Comparison of ENCODE assay signal across 12 cellular contexts in genomic region chr3:57594144-57594543, GRCh38. TPM values are rescaled to one million over a fixed set of nuclear protein-coding genes. Genes with fewer than 3 reads are reported as not detected.
DNase-seq lines count a peak whose midpoint lies in the region; ATAC-seq, FAIRE-seq and TF ChIP-seq lines count a peak whose summit lies in the region.
"Had no signal": no experiment of that assay in that cellular context is flagged by ENCODE, and none has a peak within 500 bp of the region (broad histone marks: within the 10 kb centered on the region; RNA-seq: fewer than 3 reads in every experiment).

No MANE protein-coding gene starts in this region.

- H3K4me2 ChIP-seq in skeletal muscle satellite cell (ENCODE audit: low read length): peak overlapping the region; percentile 87

- TF ChIP-seq POLR2A in esophagus squamous epithelium (IDR thresholded peaks at IDR 0.05): no peak

- intact Hi-C loops in activated CD4-positive, alpha-beta memory T cell treated with anti-CD3 and anti-CD28 coated beads for 36 hours (cut with micrococcal nuclease): no loop called here
- intact Hi-C loops in esophagus squamous epithelium (cut with DNase I): no loop called here

- H3K4me1 Mint-ChIP-seq in activated CD4-positive, alpha-beta memory T cell treated with anti-CD3 and anti-CD28 coated beads, Interleukin-2, amount 10 ng/mL, durations not matched to agents 7 days and 5 days: peaks cover 45% of the 10 kb centered on the region
- H3K4me1 Mint-ChIP-seq in activated CD4-positive, alpha-beta memory T cell treated with anti-CD3 and anti-CD28 coated beads for 36 hours (ENCODE audit: low read depth): peaks cover 45% of the 10 kb centered on the region
- peaks cover 23% of the 10 kb centered on the region for H3K4me1 Mint-ChIP-seq in WTC11

- DNase-seq in activated CD4-positive, alpha-beta memory T cell treated with anti-CD3 and anti-CD28 coated beads, Interleukin-2, amount 10 ng/mL, durations not matched to agents 7 days and 5 days: no peak
- no peak for DNase-seq in activated CD4-positive, alpha-beta memory T cell treated with anti-CD3 and anti-CD28 coated beads for 36 hours
- no peak for DNase-seq in WTC11 (ENCODE audit: low spot score)
- DNase-seq in fibroblast of mammary gland (ENCODE audit: low read depth): no peak
- DNase-seq in esophagus squamous epithelium (lab: John Stamatoyannopoulos, UW): no peak
- DNase-seq in pons (ENCODE audit: low spot score): no peak
- no peak for DNase-seq in HTR-8/SVneo (ENCODE audit: insufficient read length, low spot score)
- DNase-seq: heart right ventricle, NCI-H2081 treated with DMSO at 0.1 percent for 48 hours, thyroid gland had no signal

- FAIRE-seq in HTR-8/SVneo (lab: Jason Lieb, UNC): no peak
- FAIRE-seq: GM19239 had no signal

- WGBS in esophagus squamous epithelium, 2 donors: 64 to 78% methylated on average over 4 of the region's 4 CpGs

- POLR2A ChIA-PET in activated CD4-positive, alpha-beta memory T cell treated with anti-CD3 and anti-CD28 coated beads, Interleukin-2, amount 10 ng/mL, durations not matched to agents 7 days and 5 days (lab: Charles Lee): interaction anchor here (0.8 to 8.7 kb wide), 3 partner anchors 14 to 162 kb away, joined by 3 to 173 read pairs (median 6); partner anchors contain the start of genes PDE12 and SLMAP
- POLR2A ChIA-PET in activated CD4-positive, alpha-beta memory T cell treated with anti-CD3 and anti-CD28 coated beads for 36 hours (lab: Charles Lee): interaction anchor here (0.6 kb wide), 1 partner anchor 211 kb away, joined by 4 read pairs; no protein-coding TSS in a partner anchor
- POLR2A ChIA-PET in WTC11 (lab: Charles Lee): no interaction called here

- H3K27me3 ChIP-seq in skeletal muscle satellite cell (ENCODE audit: control insufficient read depth, insufficient read depth, low read length): no peaks in the 10 kb centered on the region
- H3K27me3 ChIP-seq in esophagus squamous epithelium: no peaks in the 10 kb centered on the region
- H3K27me3 ChIP-seq: heart right ventricle, thyroid gland had no signal

- peak overlapping the region; percentile 99 for H3K9ac ChIP-seq in skeletal muscle satellite cell (ENCODE audit: low read depth, low read length)

- H3K4me1 ChIP-seq in skeletal muscle satellite cell (ENCODE audit: control insufficient read depth, insufficient read depth, low read length) (peaks cover 32% of the 10 kb centered on the region), esophagus squamous epithelium (peaks cover 3 to 54% (median 40%) of the 10 kb centered on the region in 3 donors)

- no peaks in the 10 kb centered on the region for H3K9me3 ChIP-seq in skeletal muscle satellite cell (replicated peaks; ENCODE audit: low read length)
- H3K9me3 ChIP-seq in esophagus squamous epithelium: no peaks in the 10 kb centered on the region
- H3K9me3 ChIP-seq: heart right ventricle, thyroid gland had no signal

- H3K4me3 ChIP-seq in fibroblast of mammary gland (ENCODE audit: control insufficient read depth, low read depth, low read length) (peak overlapping the region; percentile 86), skeletal muscle satellite cell (ENCODE audit: low read length) (peak overlapping the region; percentile 89), esophagus squamous epithelium (peak overlapping the region in 1 of 4 donors; percentile 92)
- H3K4me3 ChIP-seq: thyroid gland had no signal

- peaks cover 24% of the 10 kb centered on the region for H3K36me3 ChIP-seq in skeletal muscle satellite cell (ENCODE audit: insufficient read depth, low read length)
- peaks cover 0 to 18% (median 0%) of the 10 kb centered on the region in 3 donors for H3K36me3 ChIP-seq in esophagus squamous epithelium
- H3K36me3 ChIP-seq: thyroid gland had no signal

- H3K27me3 Mint-ChIP-seq in activated CD4-positive, alpha-beta memory T cell treated with anti-CD3 and anti-CD28 coated beads, Interleukin-2, amount 10 ng/mL, durations not matched to agents 7 days and 5 days: no peaks in the 10 kb centered on the region
- no peaks in the 10 kb centered on the region for H3K27me3 Mint-ChIP-seq in activated CD4-positive, alpha-beta memory T cell treated with anti-CD3 and anti-CD28 coated beads for 36 hours
- no peaks in the 10 kb centered on the region for H3K27me3 Mint-ChIP-seq in WTC11 (ENCODE audit: low read depth)

- peaks cover 37% of the 10 kb centered on the region for H3K36me3 Mint-ChIP-seq in activated CD4-positive, alpha-beta memory T cell treated with anti-CD3 and anti-CD28 coated beads, Interleukin-2, amount 10 ng/mL, durations not matched to agents 7 days and 5 days (ENCODE audit: low read depth)
- H3K36me3 Mint-ChIP-seq in activated CD4-positive, alpha-beta memory T cell treated with anti-CD3 and anti-CD28 coated beads for 36 hours: peaks cover 15% of the 10 kb centered on the region
- peaks cover 15% of the 10 kb centered on the region for H3K36me3 Mint-ChIP-seq in WTC11

- H3K9me3 Mint-ChIP-seq in activated CD4-positive, alpha-beta memory T cell treated with anti-CD3 and anti-CD28 coated beads, Interleukin-2, amount 10 ng/mL, durations not matched to agents 7 days and 5 days: no peaks in the 10 kb centered on the region
- H3K9me3 Mint-ChIP-seq in activated CD4-positive, alpha-beta memory T cell treated with anti-CD3 and anti-CD28 coated beads for 36 hours: no peaks in the 10 kb centered on the region
- H3K9me3 Mint-ChIP-seq in WTC11: no peaks in the 10 kb centered on the region

- H3K27ac Mint-ChIP-seq in activated CD4-positive, alpha-beta memory T cell treated with anti-CD3 and anti-CD28 coated beads, Interleukin-2, amount 10 ng/mL, durations not matched to agents 7 days and 5 days: no peak overlapping the region
- H3K27ac Mint-ChIP-seq in activated CD4-positive, alpha-beta memory T cell treated with anti-CD3 and anti-CD28 coated beads for 36 hours: no peak overlapping the region
- H3K27ac Mint-ChIP-seq in WTC11: no peak overlapping the region; the same call in 1 of the 2 replicates

- H3K27ac ChIP-seq in esophagus squamous epithelium: no peak overlapping the region
- H3K27ac ChIP-seq: thyroid gland had no signal

- H3K4me3 Mint-ChIP-seq in activated CD4-positive, alpha-beta memory T cell treated with anti-CD3 and anti-CD28 coated beads, Interleukin-2, amount 10 ng/mL, durations not matched to agents 7 days and 5 days: peak overlapping the region; percentile 87
- no peak overlapping the region for H3K4me3 Mint-ChIP-seq in activated CD4-positive, alpha-beta memory T cell treated with anti-CD3 and anti-CD28 coated beads for 36 hours
- peak overlapping the region; percentile 99; the same call in 1 of the 2 replicates for H3K4me3 Mint-ChIP-seq in WTC11

- CTCF ChIA-PET in activated CD4-positive, alpha-beta memory T cell treated with anti-CD3 and anti-CD28 coated beads, Interleukin-2, amount 10 ng/mL, durations not matched to agents 7 days and 5 days (lab: Charles Lee): interaction anchor here (0.5 kb wide), 1 partner anchor 16 kb away, joined by 3 read pairs; no protein-coding TSS in a partner anchor
- CTCF ChIA-PET in activated CD4-positive, alpha-beta memory T cell treated with anti-CD3 and anti-CD28 coated beads for 36 hours (lab: Charles Lee): no interaction called here
- CTCF ChIA-PET in WTC11 (lab: Charles Lee): no interaction called here

- ATAC-seq in WTC11: no peak
- ATAC-seq: heart right ventricle had no signal

- no peak for TF ChIP-seq CTCF in WTC11 (IDR thresholded peaks at IDR 0.05)
- no peak for TF ChIP-seq CTCF in fibroblast of mammary gland (conservative IDR thresholded peaks at IDR 0.05; ENCODE audit: control insufficient read depth, insufficient read depth, low read depth, low read length)
- no peak for TF ChIP-seq CTCF in esophagus squamous epithelium (IDR thresholded peaks at IDR 0.05)

TF ChIP-seq in WTC11, 78 proteins besides CTCF, POLR2A, EP300 and RAD21 (continues in another document):
- TF ChIP-seq ZNF219 (CRISPR knock-in tag; IDR thresholded peaks at IDR 0.05; ENCODE audit: borderline replicate concordance): no peak
- no peak for TF ChIP-seq GRHL2 (CRISPR knock-in tag; IDR thresholded peaks at IDR 0.05; ENCODE audit: insufficient replicate concordance, severe bottlenecking)

RNA-seq across cellular contexts. Expression of gene ARF4, which starts 3.0 kb away (rescaled TPM):
- total RNA-seq in activated CD4-positive, alpha-beta memory T cell treated with anti-CD3 and anti-CD28 coated beads, Interleukin-2, amount 10 ng/mL, durations not matched to agents 7 days and 5 days: 10 to 100 TPM; 64.9 to 68.9 TPM
- 10 to 100 TPM; 66.6 to 68.8 TPM for total RNA-seq in activated CD4-positive, alpha-beta memory T cell treated with anti-CD3 and anti-CD28 coated beads for 36 hours
- total RNA-seq in WTC11 (2021) (117 to 118 TPM (median 117 TPM) in 3 replicates), esophagus squamous epithelium (100 to 1,000 TPM in 2 of 4 donors, 10 to 100 TPM in 2; 65.1 to 113 (median 88.2) TPM)
- 287 and 315 TPM in 2 replicates for total RNA-seq in skeletal muscle satellite cell (2012; rRNA removed)

RNA-seq across cellular contexts. Expression of gene PDE12, which starts 38.1 kb away (rescaled TPM):
- 10 to 100 TPM; 25.9 to 27.7 TPM for total RNA-seq in activated CD4-positive, alpha-beta memory T cell treated with anti-CD3 and anti-CD28 coated beads, Interleukin-2, amount 10 ng/mL, durations not matched to agents 7 days and 5 days
- total RNA-seq in activated CD4-positive, alpha-beta memory T cell treated with anti-CD3 and anti-CD28 coated beads for 36 hours: 10 to 100 TPM; 20.7 to 21.9 TPM
- total RNA-seq in WTC11 (2021) (16.2 to 16.9 TPM (median 16.4 TPM) in 3 replicates), esophagus squamous epithelium (10 to 100 TPM; 19.7 to 26.1 (median 23.7) TPM)
- total RNA-seq in skeletal muscle satellite cell (2012; rRNA removed): 27.4 and 30.4 TPM in 2 replicates

RNA-seq across cellular contexts. Expression of gene DNAH12, which starts 50.0 kb away (rescaled TPM):
- under 1 TPM; 0.03 to 0.05 TPM for total RNA-seq in activated CD4-positive, alpha-beta memory T cell treated with anti-CD3 and anti-CD28 coated beads, Interleukin-2, amount 10 ng/mL, durations not matched to agents 7 days and 5 days
- total RNA-seq in activated CD4-positive, alpha-beta memory T cell treated with anti-CD3 and anti-CD28 coated beads for 36 hours: under 1 TPM in 1 of 2 experiments, not detected in 1; 0.14 TPM
- total RNA-seq in WTC11 (2021) (0.02 TPM in 1 of 3 replicates, not detected in the others), esophagus squamous epithelium (under 1 TPM in 2 of 4 donors, not detected in 2; under 0.01 to 0.03 TPM)
- total RNA-seq in skeletal muscle satellite cell (2012; rRNA removed): under 0.01 TPM in 2 replicates
